Comparison of ENCODE assay signal across 24 cellular contexts in genomic region chr12:56529656-56530055, GRCh38. TPM values are rescaled to one million over a fixed set of nuclear protein-coding genes. Genes with fewer than 3 reads are reported as not detected.
A peak's percentile ranks its signal among the peaks of the same experiment; 100 is the strongest.
DNase-seq lines count a peak whose midpoint lies in the region; ATAC-seq and TF ChIP-seq lines count a peak whose summit lies in the region.
"Had no signal": no experiment of that assay in that cellular context is flagged by ENCODE, and none has a peak within 500 bp of the region (broad histone marks: within the 10 kb centered on the region; RNA-seq: fewer than 3 reads in every experiment).

No MANE protein-coding gene starts in this region.

- H3K27ac ChIP-seq in RWPE1 = peak overlapping the region; percentile 42; the same call in 1 of the 2 replicates
- H3K27ac ChIP-seq: C4-2B, esophagus squamous epithelium, parathyroid adenoma, uterus had no signal

- CTCF ChIA-PET in RWPE1 (lab: Yijun Ruan, JAX) = no interaction called here
- CTCF ChIA-PET in activated CD4-positive, alpha-beta T cell treated with anti-CD3 and anti-CD28 coated beads for 36 hours (lab: Charles Lee) = interaction anchor here (0.5 to 1.0 kb wide), 4 partner anchors 11 to 267 kb away, joined by 3 to 4 read pairs (median 3); no protein-coding TSS in a partner anchor

- peak overlapping the region; percentile 16 for H3K27ac Mint-ChIP-seq in dendritic cell treated with granulocyte-macrophage colony-stimulating factor and Interleukin-4, amounts not matched to agents 40 ng/mL and 50 ng/mL, for 4 days
- H3K27ac Mint-ChIP-seq in mesothelial cell of epicardium = peak overlapping the region; percentile 10
- no peak overlapping the region for H3K27ac Mint-ChIP-seq in activated CD4-positive, alpha-beta T cell treated with anti-CD3 and anti-CD28 coated beads for 36 hours
- H3K27ac Mint-ChIP-seq: activated CD4-positive, alpha-beta T cell treated with anti-CD3 and anti-CD28 coated beads, Interleukin-2, amount 10 ng/mL, durations not matched to agents 24 days and 14 days; activated naive CD4-positive, alpha-beta T cell treated with anti-CD3 and anti-CD28 coated beads, Interleukin-2, amount 50 U/mL, for 24 hours; GM23338; nephron progenitor cell had no signal

- H3K36me3 Mint-ChIP-seq in dendritic cell treated with granulocyte-macrophage colony-stimulating factor and Interleukin-4, amounts not matched to agents 40 ng/mL and 50 ng/mL, for 4 days (ENCODE audit: low read depth) = peaks cover 33% of the 10 kb centered on the region
- H3K36me3 Mint-ChIP-seq in mesothelial cell of epicardium = peaks cover 6% of the 10 kb centered on the region
- no peaks in the 10 kb centered on the region for H3K36me3 Mint-ChIP-seq in activated CD4-positive, alpha-beta T cell treated with anti-CD3 and anti-CD28 coated beads for 36 hours (ENCODE audit: low read depth)
- H3K36me3 Mint-ChIP-seq: activated naive CD4-positive, alpha-beta T cell treated with anti-CD3 and anti-CD28 coated beads, Interleukin-2, amount 50 U/mL, for 24 hours had no signal

- POLR2A ChIA-PET in RWPE1 (lab: Yijun Ruan, JAX; ENCODE audit: low non-redundant PET) = no interaction called here
- POLR2A ChIA-PET in activated CD4-positive, alpha-beta T cell treated with anti-CD3 and anti-CD28 coated beads for 36 hours (lab: Charles Lee) = no interaction called here

- H3K27me3 Mint-ChIP-seq in dendritic cell treated with granulocyte-macrophage colony-stimulating factor and Interleukin-4, amounts not matched to agents 40 ng/mL and 50 ng/mL, for 4 days = no peaks in the 10 kb centered on the region
- no peaks in the 10 kb centered on the region for H3K27me3 Mint-ChIP-seq in mesothelial cell of epicardium (ENCODE audit: low read depth)
- no peaks in the 10 kb centered on the region for H3K27me3 Mint-ChIP-seq in activated CD4-positive, alpha-beta T cell treated with anti-CD3 and anti-CD28 coated beads for 36 hours
- H3K27me3 Mint-ChIP-seq: activated CD4-positive, alpha-beta T cell treated with anti-CD3 and anti-CD28 coated beads, Interleukin-2, amount 10 ng/mL, durations not matched to agents 24 days and 14 days; activated naive CD4-positive, alpha-beta T cell treated with anti-CD3 and anti-CD28 coated beads, Interleukin-2, amount 50 U/mL, for 24 hours had no signal

- TF ChIP-seq CTCF in RWPE1 (conservative IDR thresholded peaks at IDR 0.05; ENCODE audit: low read depth) = no peak
- TF ChIP-seq CTCF in mesothelial cell of epicardium (IDR thresholded peaks at IDR 0.05; ENCODE audit: unreplicated experiment) = no peak

- intact Hi-C loops in dendritic cell treated with granulocyte-macrophage colony-stimulating factor and Interleukin-4, amounts not matched to agents 40 ng/mL and 50 ng/mL, for 4 days (cut with micrococcal nuclease) = no loop called here
- intact Hi-C loops in activated CD4-positive, alpha-beta T cell treated with anti-CD3 and anti-CD28 coated beads for 36 hours (cut with DNase I, micrococcal nuclease) = no loop called here

- DNase-seq in H4 (ENCODE audit: low spot score) (peak; percentile 20), RWPE1 (ENCODE audit: low spot score) (no peak), mesothelial cell of epicardium (ENCODE audit: low spot score in 2 of 2, unreplicated experiment in 2 of 2) (no peak), cortex of kidney (lab: John Stamatoyannopoulos, UW) (no peak), NCI-H524 (lab: John Stamatoyannopoulos, UW) (no peak)
- no peak for DNase-seq in activated CD4-positive, alpha-beta T cell treated with anti-CD3 and anti-CD28 coated beads for 36 hours
- no peak for DNase-seq in stimulated activated naive CD4-positive, alpha-beta T cell treated with Interleukin-2 at 50 U/mL for 16 hours (lab: John Stamatoyannopoulos, UW)
- DNase-seq: activated CD4-positive, alpha-beta T cell treated with anti-CD3 and anti-CD28 coated beads, Interleukin-2, amount 10 ng/mL, durations not matched to agents 24 days and 14 days; esophagus squamous epithelium; head of caudate nucleus; MG63; NCI-H1694 treated with DMSO at 0.1 percent for 48 hours; NCI-H774; nephron progenitor cell; right cardiac atrium; SHP77 treated with DMSO at 0.1 percent for 48 hours; T-helper 1 cell; uterus had no signal

- H3K9me3 Mint-ChIP-seq in dendritic cell treated with granulocyte-macrophage colony-stimulating factor and Interleukin-4, amounts not matched to agents 40 ng/mL and 50 ng/mL, for 4 days = no peaks in the 10 kb centered on the region
- H3K9me3 Mint-ChIP-seq in mesothelial cell of epicardium = no peaks in the 10 kb centered on the region
- no peaks in the 10 kb centered on the region for H3K9me3 Mint-ChIP-seq in activated CD4-positive, alpha-beta T cell treated with anti-CD3 and anti-CD28 coated beads for 36 hours (ENCODE audit: low read depth)
- H3K9me3 Mint-ChIP-seq: activated CD4-positive, alpha-beta T cell treated with anti-CD3 and anti-CD28 coated beads, Interleukin-2, amount 10 ng/mL, durations not matched to agents 24 days and 14 days; activated naive CD4-positive, alpha-beta T cell treated with anti-CD3 and anti-CD28 coated beads, Interleukin-2, amount 50 U/mL, for 24 hours; GM23338; nephron progenitor cell had no signal

- no peak for ATAC-seq in activated CD4-positive, alpha-beta T cell treated with anti-CD3 and anti-CD28 coated beads for 36 hours
- ATAC-seq: GM23338, right cardiac atrium had no signal

- H3K4me1 Mint-ChIP-seq in dendritic cell treated with granulocyte-macrophage colony-stimulating factor and Interleukin-4, amounts not matched to agents 40 ng/mL and 50 ng/mL, for 4 days (ENCODE audit: low read depth) = peaks cover 28% of the 10 kb centered on the region
- H3K4me1 Mint-ChIP-seq in mesothelial cell of epicardium = peaks cover 12% of the 10 kb centered on the region
- no peaks in the 10 kb centered on the region for H3K4me1 Mint-ChIP-seq in activated CD4-positive, alpha-beta T cell treated with anti-CD3 and anti-CD28 coated beads for 36 hours
- H3K4me1 Mint-ChIP-seq: activated CD4-positive, alpha-beta T cell treated with anti-CD3 and anti-CD28 coated beads, Interleukin-2, amount 10 ng/mL, durations not matched to agents 24 days and 14 days; activated naive CD4-positive, alpha-beta T cell treated with anti-CD3 and anti-CD28 coated beads, Interleukin-2, amount 50 U/mL, for 24 hours had no signal

- H3K4me3 Mint-ChIP-seq in dendritic cell treated with granulocyte-macrophage colony-stimulating factor and Interleukin-4, amounts not matched to agents 40 ng/mL and 50 ng/mL, for 4 days = no peak overlapping the region
- H3K4me3 Mint-ChIP-seq in mesothelial cell of epicardium = no peak overlapping the region
- H3K4me3 Mint-ChIP-seq in activated CD4-positive, alpha-beta T cell treated with anti-CD3 and anti-CD28 coated beads for 36 hours = no peak overlapping the region
- H3K4me3 Mint-ChIP-seq: activated CD4-positive, alpha-beta T cell treated with anti-CD3 and anti-CD28 coated beads, Interleukin-2, amount 10 ng/mL, durations not matched to agents 24 days and 14 days; activated naive CD4-positive, alpha-beta T cell treated with anti-CD3 and anti-CD28 coated beads, Interleukin-2, amount 50 U/mL, for 24 hours; GM23338; nephron progenitor cell had no signal

RNA-seq across cellular contexts. Expression of gene RBMS2, which starts 8.0 kb away (rescaled TPM):
- 6.8 and 11.6 TPM in 2 replicates for total RNA-seq in H4 (2014; rRNA removed; shearing (Covaris generic))
- total RNA-seq in mesothelial cell of epicardium = 78.0 to 89.3 TPM (median 84.3 TPM) in 3 replicates
- 1 to 10 TPM; 5.0 to 7.0 TPM for total RNA-seq in activated CD4-positive, alpha-beta T cell treated with anti-CD3 and anti-CD28 coated beads for 36 hours

RNA-seq across cellular contexts. Expression of gene GLS2, which starts 41.7 kb away (rescaled TPM):
- not detected in 2 replicates for total RNA-seq in H4 (2014; rRNA removed; shearing (Covaris generic))
- 2.2 to 2.9 TPM (median 2.9 TPM) in 3 replicates for total RNA-seq in mesothelial cell of epicardium
- total RNA-seq in activated CD4-positive, alpha-beta T cell treated with anti-CD3 and anti-CD28 coated beads for 36 hours = 1 to 10 TPM; 8.7 TPM
- total RNA-seq: OCI-LY7 had no signal
